ENCODE assay signal across 33 cellular contexts in the genomic region with DNA sequence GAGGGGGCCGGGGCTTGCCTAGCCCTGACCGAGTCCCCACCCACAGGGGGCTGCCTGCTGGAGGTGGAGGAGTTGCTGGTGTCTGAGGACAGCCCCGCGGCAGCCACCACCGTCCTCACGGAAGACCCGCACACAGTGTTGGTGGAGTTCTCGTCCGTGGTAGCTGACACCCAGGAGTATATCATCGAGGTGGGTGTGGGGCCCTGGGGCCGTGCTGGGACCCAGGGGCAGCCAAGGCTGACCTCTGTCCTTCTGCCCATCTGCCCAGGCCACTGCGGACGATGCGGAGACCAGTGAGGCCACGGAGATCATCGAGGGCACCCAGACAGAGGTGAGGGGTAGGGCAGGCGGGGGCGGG.
"Had no signal": no experiment of that assay in that cellular context is flagged by ENCODE, and none has a peak within 500 bp of the region (broad histone marks: within the 10 kb centered on the region; RNA-seq: fewer than 3 reads in every experiment).

No MANE protein-coding gene starts in this region.

- DNase-seq: activated B cell treated with CpG ODN at 0.5 μM for 24 hours; activated CD4-positive, alpha-beta T cell treated with anti-CD3 and anti-CD28 coated beads for 48 hours; activated CD4-positive, alpha-beta T cell treated with anti-CD3 and anti-CD28 coated beads, Interleukin-2, amount 50 U/mL, for 1 hour; activated CD4-positive, alpha-beta T cell treated with anti-CD3 and anti-CD28 coated beads, Interleukin-2, amount 50 U/mL, for 48 hours; activated CD8-positive, alpha-beta memory T cell treated with anti-CD3 and anti-CD28 coated beads for 24 hours; activated CD8-positive, alpha-beta memory T cell treated with anti-CD3 and anti-CD28 coated beads, Interleukin-2, amount 50 U/mL, for 4 hours; activated CD8-positive, alpha-beta T cell treated with anti-CD3 and anti-CD28 coated beads for 36 hours; activated effector memory CD4-positive, alpha-beta T cell treated with anti-CD3 and anti-CD28 coated beads, Interleukin-2, amount 50 U/mL, for 16 hours; activated naive CD4-positive, alpha-beta T cell treated with anti-CD3 and anti-CD28 coated beads for 36 hours; activated naive CD8-positive, alpha-beta T cell treated with anti-CD3 and anti-CD28 coated beads for 36 hours; activated naive CD8-positive, alpha-beta T cell treated with anti-CD3 and anti-CD28 coated beads, Interleukin-2, amount 50 U/mL, for 24 hours; activated T-cell treated with anti-CD3 and anti-CD28 coated beads, Interleukin-2, amount 50 U/mL, for 1 hour; activated T-cell treated with anti-CD3 and anti-CD28 coated beads, Interleukin-2, amount 50 U/mL, for 48 hours; adrenal gland; amygdala; aorta; body of pancreas; caudate nucleus; cortex of kidney; dermis blood vessel endothelial cell; effector CD4-positive, alpha-beta T cell; effector memory CD8-positive, alpha-beta T cell; erythroblast; foreskin keratinocyte; gastrocnemius medialis; glutamatergic neuron; T-helper 1 cell; T-helper 17 cell; T1000; WERI-Rb-1 had no signal

- H3K27ac ChIP-seq: adrenal gland, body of pancreas, esophagus muscularis mucosa, foreskin keratinocyte, gastrocnemius medialis had no signal

- H3K4me3 ChIP-seq: adrenal gland, body of pancreas, esophagus muscularis mucosa, gastrocnemius medialis had no signal

- H3K9me3 ChIP-seq: adrenal gland, body of pancreas, esophagus muscularis mucosa, gastrocnemius medialis had no signal

- H3K4me1 ChIP-seq: foreskin keratinocyte had no signal

- ATAC-seq: activated CD4-positive, CD25-positive, alpha-beta regulatory T cell treated with anti-CD3 and anti-CD28 coated beads, Interleukin-2, amount 50 U/mL, for 24 hours; activated CD8-positive, alpha-beta T cell treated with anti-CD3 and anti-CD28 coated beads for 36 hours; activated naive CD8-positive, alpha-beta T cell treated with anti-CD3 and anti-CD28 coated beads, Interleukin-2, amount 50 U/mL, for 24 hours; body of pancreas; effector memory CD8-positive, alpha-beta T cell; foreskin keratinocyte; gastrocnemius medialis; T-helper 17 cell had no signal

- FAIRE-seq: colon had no signal
